Comparison of ENCODE assay signal across 1 cellular context in the genomic region with DNA sequence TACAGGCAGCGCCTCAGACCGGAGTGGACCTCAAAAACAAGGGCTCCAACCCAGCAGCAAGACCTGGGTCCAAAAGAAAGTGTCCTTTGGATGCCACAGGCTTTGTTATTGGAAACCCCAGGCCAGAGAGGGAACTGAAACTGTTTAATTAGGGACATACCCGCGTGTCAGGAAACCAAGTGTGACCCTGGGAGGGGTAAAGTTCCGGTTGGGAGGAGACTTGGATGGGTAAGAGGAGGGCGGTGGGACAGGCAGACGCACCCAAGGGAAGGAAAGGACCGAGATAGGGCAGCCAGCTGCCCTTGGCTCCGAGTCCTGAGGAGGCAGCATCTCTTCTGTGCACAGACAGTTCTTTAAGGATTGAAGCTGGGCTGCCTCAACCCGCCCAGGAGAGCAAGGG.
A peak's percentile ranks its signal among the peaks of the same experiment; 100 is the strongest.
TF ChIP-seq lines count a peak whose summit lies in the region.

No MANE protein-coding gene starts in this region.

TF ChIP-seq in GM12878, 131 proteins besides CTCF, POLR2A, EP300 and RAD21 (continued from another document and continues in another):
- TF ChIP-seq, protein P1, sequence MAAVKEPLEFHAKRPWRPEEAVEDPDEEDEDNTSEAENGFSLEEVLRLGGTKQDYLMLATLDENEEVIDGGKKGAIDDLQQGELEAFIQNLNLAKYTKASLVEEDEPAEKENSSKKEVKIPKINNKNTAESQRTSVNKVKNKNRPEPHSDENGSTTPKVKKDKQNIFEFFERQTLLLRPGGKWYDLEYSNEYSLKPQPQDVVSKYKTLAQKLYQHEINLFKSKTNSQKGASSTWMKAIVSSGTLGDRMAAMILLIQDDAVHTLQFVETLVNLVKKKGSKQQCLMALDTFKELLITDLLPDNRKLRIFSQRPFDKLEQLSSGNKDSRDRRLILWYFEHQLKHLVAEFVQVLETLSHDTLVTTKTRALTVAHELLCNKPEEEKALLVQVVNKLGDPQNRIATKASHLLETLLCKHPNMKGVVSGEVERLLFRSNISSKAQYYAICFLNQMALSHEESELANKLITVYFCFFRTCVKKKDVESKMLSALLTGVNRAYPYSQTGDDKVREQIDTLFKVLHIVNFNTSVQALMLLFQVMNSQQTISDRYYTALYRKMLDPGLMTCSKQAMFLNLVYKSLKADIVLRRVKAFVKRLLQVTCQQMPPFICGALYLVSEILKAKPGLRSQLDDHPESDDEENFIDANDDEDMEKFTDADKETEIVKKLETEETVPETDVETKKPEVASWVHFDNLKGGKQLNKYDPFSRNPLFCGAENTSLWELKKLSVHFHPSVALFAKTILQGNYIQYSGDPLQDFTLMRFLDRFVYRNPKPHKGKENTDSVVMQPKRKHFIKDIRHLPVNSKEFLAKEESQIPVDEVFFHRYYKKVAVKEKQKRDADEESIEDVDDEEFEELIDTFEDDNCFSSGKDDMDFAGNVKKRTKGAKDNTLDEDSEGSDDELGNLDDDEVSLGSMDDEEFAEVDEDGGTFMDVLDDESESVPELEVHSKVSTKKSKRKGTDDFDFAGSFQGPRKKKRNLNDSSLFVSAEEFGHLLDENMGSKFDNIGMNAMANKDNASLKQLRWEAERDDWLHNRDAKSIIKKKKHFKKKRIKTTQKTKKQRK (IDR thresholded peaks at IDR 0.05; ENCODE audit: low read depth, low read length): no peak
- TF ChIP-seq PML (IDR thresholded peaks at IDR 0.05; ENCODE audit: low read length): no peak
- no peak for TF ChIP-seq CBFB (IDR thresholded peaks at IDR 0.05; ENCODE audit: low read depth)
- TF ChIP-seq TCF12 (IDR thresholded peaks at IDR 0.05; ENCODE audit: low read depth, low read length): 0 out of 2 replicates have a peak, but pooled peaks have one; percentile 38
- TF ChIP-seq MEF2B (IDR thresholded peaks at IDR 0.05; ENCODE audit: partially characterized antibody, poor library complexity, severe bottlenecking): peak; percentile 23
- TF ChIP-seq NBN (IDR thresholded peaks at IDR 0.05): 0 out of 2 replicates have a peak, but pooled peaks have one; percentile 38
- TF ChIP-seq RFX5 (IDR thresholded peaks at IDR 0.05; ENCODE audit: low read depth, low read length): no peak
- TF ChIP-seq SPI1 (IDR thresholded peaks at IDR 0.05; ENCODE audit: borderline replicate concordance, insufficient read depth, low read depth, low read length): peak; percentile 99
- no peak for TF ChIP-seq MYB (IDR thresholded peaks at IDR 0.05; ENCODE audit: borderline replicate concordance, low read depth, low read length)
- no peak for TF ChIP-seq CHD2 (IDR thresholded peaks at IDR 0.05; ENCODE audit: borderline replicate concordance, low read depth, low read length)
- TF ChIP-seq ZBED1 (IDR thresholded peaks at IDR 0.05; ENCODE audit: borderline replicate concordance): no peak
- no peak for TF ChIP-seq TAF1 (IDR thresholded peaks at IDR 0.05; ENCODE audit: borderline replicate concordance, low read depth, low read length)
- no peak for TF ChIP-seq YY1 (IDR thresholded peaks at IDR 0.05; ENCODE audit: low read depth, low read length)
- TF ChIP-seq SMAD1 (IDR thresholded peaks at IDR 0.05; ENCODE audit: low read depth, partially characterized antibody): no peak
- TF ChIP-seq IRF4 (IDR thresholded peaks at IDR 0.05; ENCODE audit: low read depth, low read length): peak; percentile 91
- no peak for TF ChIP-seq ZNF622 (IDR thresholded peaks at IDR 0.05)
- no peak for TF ChIP-seq FOS (IDR thresholded peaks at IDR 0.05; ENCODE audit: borderline replicate concordance, extremely low read depth, insufficient read length)
- TF ChIP-seq ZZZ3 (IDR thresholded peaks at IDR 0.05; ENCODE audit: control insufficient read depth, insufficient read length, low read depth): no peak
- no peak for TF ChIP-seq MYC (IDR thresholded peaks at IDR 0.05; ENCODE audit: insufficient read depth, insufficient read length, insufficient replicate concordance, low read length, severe bottlenecking)
- TF ChIP-seq, protein P2, sequence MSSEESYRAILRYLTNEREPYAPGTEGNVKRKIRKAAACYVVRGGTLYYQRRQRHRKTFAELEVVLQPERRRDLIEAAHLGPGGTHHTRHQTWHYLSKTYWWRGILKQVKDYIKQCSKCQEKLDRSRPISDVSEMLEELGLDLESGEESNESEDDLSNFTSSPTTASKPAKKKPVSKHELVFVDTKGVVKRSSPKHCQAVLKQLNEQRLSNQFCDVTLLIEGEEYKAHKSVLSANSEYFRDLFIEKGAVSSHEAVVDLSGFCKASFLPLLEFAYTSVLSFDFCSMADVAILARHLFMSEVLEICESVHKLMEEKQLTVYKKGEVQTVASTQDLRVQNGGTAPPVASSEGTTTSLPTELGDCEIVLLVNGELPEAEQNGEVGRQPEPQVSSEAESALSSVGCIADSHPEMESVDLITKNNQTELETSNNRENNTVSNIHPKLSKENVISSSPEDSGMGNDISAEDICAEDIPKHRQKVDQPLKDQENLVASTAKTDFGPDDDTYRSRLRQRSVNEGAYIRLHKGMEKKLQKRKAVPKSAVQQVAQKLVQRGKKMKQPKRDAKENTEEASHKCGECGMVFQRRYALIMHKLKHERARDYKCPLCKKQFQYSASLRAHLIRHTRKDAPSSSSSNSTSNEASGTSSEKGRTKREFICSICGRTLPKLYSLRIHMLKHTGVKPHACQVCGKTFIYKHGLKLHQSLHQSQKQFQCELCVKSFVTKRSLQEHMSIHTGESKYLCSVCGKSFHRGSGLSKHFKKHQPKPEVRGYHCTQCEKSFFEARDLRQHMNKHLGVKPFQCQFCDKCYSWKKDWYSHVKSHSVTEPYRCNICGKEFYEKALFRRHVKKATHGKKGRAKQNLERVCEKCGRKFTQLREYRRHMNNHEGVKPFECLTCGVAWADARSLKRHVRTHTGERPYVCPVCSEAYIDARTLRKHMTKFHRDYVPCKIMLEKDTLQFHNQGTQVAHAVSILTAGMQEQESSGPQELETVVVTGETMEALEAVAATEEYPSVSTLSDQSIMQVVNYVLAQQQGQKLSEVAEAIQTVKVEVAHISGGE (CRISPR knock-in tag; IDR thresholded peaks at IDR 0.05): no peak
- no peak for TF ChIP-seq TARDBP (IDR thresholded peaks at IDR 0.05; ENCODE audit: borderline replicate concordance)
- TF ChIP-seq NFYA (IDR thresholded peaks at IDR 0.05; ENCODE audit: borderline replicate concordance, low read depth, low read length): no peak
- no peak for TF ChIP-seq ESRRA (IDR thresholded peaks at IDR 0.05; ENCODE audit: low read length)
- no peak for TF ChIP-seq CBX3 (IDR thresholded peaks at IDR 0.05; ENCODE audit: borderline replicate concordance, low read depth)
- TF ChIP-seq BRCA1 (IDR thresholded peaks at IDR 0.05; ENCODE audit: low read depth, low read length): no peak
- no peak for TF ChIP-seq EGR1 (IDR thresholded peaks at IDR 0.05; ENCODE audit: borderline replicate concordance in 1 of 2, low read depth in 2 of 2, low read length in 2 of 2)
- peak; percentile 90 for TF ChIP-seq MTA2 (IDR thresholded peaks at IDR 0.05; ENCODE audit: low read depth)
- TF ChIP-seq, protein P3, sequence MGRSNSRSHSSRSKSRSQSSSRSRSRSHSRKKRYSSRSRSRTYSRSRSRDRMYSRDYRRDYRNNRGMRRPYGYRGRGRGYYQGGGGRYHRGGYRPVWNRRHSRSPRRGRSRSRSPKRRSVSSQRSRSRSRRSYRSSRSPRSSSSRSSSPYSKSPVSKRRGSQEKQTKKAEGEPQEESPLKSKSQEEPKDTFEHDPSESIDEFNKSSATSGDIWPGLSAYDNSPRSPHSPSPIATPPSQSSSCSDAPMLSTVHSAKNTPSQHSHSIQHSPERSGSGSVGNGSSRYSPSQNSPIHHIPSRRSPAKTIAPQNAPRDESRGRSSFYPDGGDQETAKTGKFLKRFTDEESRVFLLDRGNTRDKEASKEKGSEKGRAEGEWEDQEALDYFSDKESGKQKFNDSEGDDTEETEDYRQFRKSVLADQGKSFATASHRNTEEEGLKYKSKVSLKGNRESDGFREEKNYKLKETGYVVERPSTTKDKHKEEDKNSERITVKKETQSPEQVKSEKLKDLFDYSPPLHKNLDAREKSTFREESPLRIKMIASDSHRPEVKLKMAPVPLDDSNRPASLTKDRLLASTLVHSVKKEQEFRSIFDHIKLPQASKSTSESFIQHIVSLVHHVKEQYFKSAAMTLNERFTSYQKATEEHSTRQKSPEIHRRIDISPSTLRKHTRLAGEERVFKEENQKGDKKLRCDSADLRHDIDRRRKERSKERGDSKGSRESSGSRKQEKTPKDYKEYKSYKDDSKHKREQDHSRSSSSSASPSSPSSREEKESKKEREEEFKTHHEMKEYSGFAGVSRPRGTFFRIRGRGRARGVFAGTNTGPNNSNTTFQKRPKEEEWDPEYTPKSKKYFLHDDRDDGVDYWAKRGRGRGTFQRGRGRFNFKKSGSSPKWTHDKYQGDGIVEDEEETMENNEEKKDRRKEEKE (IDR thresholded peaks at IDR 0.05): no peak
- TF ChIP-seq RELA (IDR thresholded peaks at IDR 0.05; ENCODE audit: borderline replicate concordance, partially characterized antibody): no peak
- TF ChIP-seq RB1 (IDR thresholded peaks at IDR 0.05; ENCODE audit: borderline replicate concordance): no peak
- no peak for TF ChIP-seq SP1 (IDR thresholded peaks at IDR 0.05; ENCODE audit: low read depth, low read length)
- TF ChIP-seq, protein P4, sequence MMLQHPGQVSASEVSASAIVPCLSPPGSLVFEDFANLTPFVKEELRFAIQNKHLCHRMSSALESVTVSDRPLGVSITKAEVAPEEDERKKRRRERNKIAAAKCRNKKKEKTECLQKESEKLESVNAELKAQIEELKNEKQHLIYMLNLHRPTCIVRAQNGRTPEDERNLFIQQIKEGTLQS (IDR thresholded peaks at IDR 0.05; ENCODE audit: borderline replicate concordance, extremely low read depth, low read depth, low read length): no peak
- no peak for TF ChIP-seq POLR2AphosphoS5 (IDR thresholded peaks at IDR 0.05; ENCODE audit: low read length)
- TF ChIP-seq, protein P5, sequence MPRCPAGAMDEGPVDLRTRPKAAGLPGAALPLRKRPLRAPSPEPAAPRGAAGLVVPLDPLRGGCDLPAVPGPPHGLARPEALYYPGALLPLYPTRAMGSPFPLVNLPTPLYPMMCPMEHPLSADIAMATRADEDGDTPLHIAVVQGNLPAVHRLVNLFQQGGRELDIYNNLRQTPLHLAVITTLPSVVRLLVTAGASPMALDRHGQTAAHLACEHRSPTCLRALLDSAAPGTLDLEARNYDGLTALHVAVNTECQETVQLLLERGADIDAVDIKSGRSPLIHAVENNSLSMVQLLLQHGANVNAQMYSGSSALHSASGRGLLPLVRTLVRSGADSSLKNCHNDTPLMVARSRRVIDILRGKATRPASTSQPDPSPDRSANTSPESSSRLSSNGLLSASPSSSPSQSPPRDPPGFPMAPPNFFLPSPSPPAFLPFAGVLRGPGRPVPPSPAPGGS (IDR thresholded peaks at IDR 0.05; ENCODE audit: borderline replicate concordance, insufficient read depth, low read depth, low read length, poor library complexity, severe bottlenecking): no peak
- TF ChIP-seq GATAD2B (conservative IDR thresholded peaks at IDR 0.05; ENCODE audit: low read depth): peak; percentile 63; the same call in 1 of the 2 replicates
- TF ChIP-seq, protein P6, sequence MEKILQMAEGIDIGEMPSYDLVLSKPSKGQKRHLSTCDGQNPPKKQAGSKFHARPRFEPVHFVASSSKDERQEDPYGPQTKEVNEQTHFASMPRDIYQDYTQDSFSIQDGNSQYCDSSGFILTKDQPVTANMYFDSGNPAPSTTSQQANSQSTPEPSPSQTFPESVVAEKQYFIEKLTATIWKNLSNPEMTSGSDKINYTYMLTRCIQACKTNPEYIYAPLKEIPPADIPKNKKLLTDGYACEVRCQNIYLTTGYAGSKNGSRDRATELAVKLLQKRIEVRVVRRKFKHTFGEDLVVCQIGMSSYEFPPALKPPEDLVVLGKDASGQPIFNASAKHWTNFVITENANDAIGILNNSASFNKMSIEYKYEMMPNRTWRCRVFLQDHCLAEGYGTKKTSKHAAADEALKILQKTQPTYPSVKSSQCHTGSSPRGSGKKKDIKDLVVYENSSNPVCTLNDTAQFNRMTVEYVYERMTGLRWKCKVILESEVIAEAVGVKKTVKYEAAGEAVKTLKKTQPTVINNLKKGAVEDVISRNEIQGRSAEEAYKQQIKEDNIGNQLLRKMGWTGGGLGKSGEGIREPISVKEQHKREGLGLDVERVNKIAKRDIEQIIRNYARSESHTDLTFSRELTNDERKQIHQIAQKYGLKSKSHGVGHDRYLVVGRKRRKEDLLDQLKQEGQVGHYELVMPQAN (conservative IDR thresholded peaks at IDR 0.05): no peak; the same call in 1 of the 2 replicates
- TF ChIP-seq FOXM1 (IDR thresholded peaks at IDR 0.05; ENCODE audit: low read depth, low read length): peak; percentile 61; the same call in 1 of the 2 replicates
- TF ChIP-seq TCF7 (IDR thresholded peaks at IDR 0.05; ENCODE audit: borderline replicate concordance): no peak
- 0 out of 4 replicates have a peak, but pooled peaks of 1 of the 2 experiments have one; percentile 16 for TF ChIP-seq ETV6 (conservative IDR thresholded peaks at IDR 0.05 in 1 of 2, IDR thresholded peaks at IDR 0.05 in 1 of 2; ENCODE audit: borderline replicate concordance in 1 of 2, low read depth in 1 of 2)
- TF ChIP-seq DPF2 (IDR thresholded peaks at IDR 0.05): peak; percentile 89
- no peak for TF ChIP-seq JUND (IDR thresholded peaks at IDR 0.05; ENCODE audit: low read depth, low read length)
- TF ChIP-seq KLF5 (IDR thresholded peaks at IDR 0.05; ENCODE audit: partially characterized antibody): no peak
- TF ChIP-seq, protein P7, sequence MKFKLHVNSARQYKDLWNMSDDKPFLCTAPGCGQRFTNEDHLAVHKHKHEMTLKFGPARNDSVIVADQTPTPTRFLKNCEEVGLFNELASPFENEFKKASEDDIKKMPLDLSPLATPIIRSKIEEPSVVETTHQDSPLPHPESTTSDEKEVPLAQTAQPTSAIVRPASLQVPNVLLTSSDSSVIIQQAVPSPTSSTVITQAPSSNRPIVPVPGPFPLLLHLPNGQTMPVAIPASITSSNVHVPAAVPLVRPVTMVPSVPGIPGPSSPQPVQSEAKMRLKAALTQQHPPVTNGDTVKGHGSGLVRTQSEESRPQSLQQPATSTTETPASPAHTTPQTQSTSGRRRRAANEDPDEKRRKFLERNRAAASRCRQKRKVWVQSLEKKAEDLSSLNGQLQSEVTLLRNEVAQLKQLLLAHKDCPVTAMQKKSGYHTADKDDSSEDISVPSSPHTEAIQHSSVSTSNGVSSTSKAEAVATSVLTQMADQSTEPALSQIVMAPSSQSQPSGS (IDR thresholded peaks at IDR 0.05; ENCODE audit: low read length): peak; percentile 45; the same call in 1 of the 2 replicates
- TF ChIP-seq, protein P8, sequence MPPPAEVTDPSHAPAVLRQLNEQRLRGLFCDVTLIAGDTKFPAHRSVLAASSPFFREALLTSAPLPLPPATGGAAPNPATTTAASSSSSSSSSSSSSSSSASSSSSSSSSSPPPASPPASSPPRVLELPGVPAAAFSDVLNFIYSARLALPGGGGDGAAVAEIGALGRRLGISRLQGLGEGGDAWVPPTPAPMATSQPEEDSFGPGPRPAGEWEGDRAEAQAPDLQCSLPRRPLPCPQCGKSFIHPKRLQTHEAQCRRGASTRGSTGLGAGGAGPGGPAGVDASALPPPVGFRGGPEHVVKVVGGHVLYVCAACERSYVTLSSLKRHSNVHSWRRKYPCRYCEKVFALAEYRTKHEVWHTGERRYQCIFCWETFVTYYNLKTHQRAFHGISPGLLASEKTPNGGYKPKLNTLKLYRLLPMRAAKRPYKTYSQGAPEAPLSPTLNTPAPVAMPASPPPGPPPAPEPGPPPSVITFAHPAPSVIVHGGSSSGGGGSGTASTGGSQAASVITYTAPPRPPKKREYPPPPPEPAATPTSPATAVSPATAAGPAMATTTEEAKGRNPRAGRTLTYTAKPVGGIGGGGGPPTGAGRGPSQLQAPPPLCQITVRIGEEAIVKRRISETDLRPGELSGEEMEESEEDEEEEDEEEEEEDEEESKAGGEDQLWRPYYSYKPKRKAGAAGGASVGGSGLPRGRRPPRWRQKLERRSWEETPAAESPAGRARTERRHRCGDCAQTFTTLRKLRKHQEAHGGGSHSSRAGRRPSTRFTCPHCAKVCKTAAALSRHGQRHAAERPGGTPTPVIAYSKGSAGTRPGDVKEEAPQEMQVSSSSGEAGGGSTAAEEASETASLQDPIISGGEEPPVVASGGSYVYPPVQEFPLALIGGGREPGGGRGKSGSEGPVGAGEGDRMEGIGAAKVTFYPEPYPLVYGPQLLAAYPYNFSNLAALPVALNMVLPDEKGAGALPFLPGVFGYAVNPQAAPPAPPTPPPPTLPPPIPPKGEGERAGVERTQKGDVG (CRISPR knock-in tag; IDR thresholded peaks at IDR 0.05): no peak
